In the genomic region with DNA sequence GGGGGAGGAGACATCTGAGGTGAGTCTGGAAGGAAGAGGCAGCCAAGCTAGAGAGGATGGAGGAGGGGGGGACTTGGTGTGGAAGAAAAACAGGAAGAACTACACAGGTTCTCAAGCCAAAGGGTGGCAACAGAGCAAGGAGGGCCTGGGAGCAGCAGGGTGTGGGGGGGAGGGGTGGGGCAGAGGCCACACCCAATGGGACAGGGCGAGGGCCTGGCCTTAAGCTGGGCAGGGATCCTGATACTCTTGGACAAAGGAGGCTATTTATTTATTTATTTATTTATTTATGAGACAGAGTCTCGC, we compare ENCODE assay signal across 18 cellular contexts.
DNase-seq lines count a peak whose midpoint lies in the region; ATAC-seq lines count a peak whose summit lies in the region.
"Had no signal": no experiment of that assay in that cellular context is flagged by ENCODE, and none has a peak within 500 bp of the region (broad histone marks: within the 10 kb centered on the region; RNA-seq: fewer than 3 reads in every experiment).

No MANE protein-coding gene starts in this region.

- no peaks in the 10 kb centered on the region for H3K9me3 ChIP-seq in T-helper 17 cell (ENCODE audit: control insufficient read depth, low read length, poor library complexity, severe bottlenecking)
- H3K9me3 ChIP-seq: A549, SJCRH30 had no signal

- no peak for ATAC-seq in T-helper 17 cell
- peak; percentile 27 for ATAC-seq in left colon
- ATAC-seq in stimulated activated effector memory CD8-positive, alpha-beta T cell treated with anti-CD3 and anti-CD28 coated beads, Interleukin-12 subunit alpha, Interleukin-12 subunit beta, amount 100 ng/mL, for 72 hours = no peak

- DNase-seq in H7 (peak; percentile 52), T-helper 17 cell (no peak), left colon (no peak), AG08395 (ENCODE audit: low spot score) (no peak), cerebellar cortex (ENCODE audit: low spot score) (no peak), GF-D8 (lab: John Stamatoyannopoulos, UW) (no peak)
- DNase-seq in stimulated activated effector memory CD8-positive, alpha-beta T cell treated with anti-CD3 and anti-CD28 coated beads, Interleukin-12 subunit alpha, Interleukin-12 subunit beta, amount 100 ng/mL, for 72 hours (ENCODE audit: low spot score in 2 of 2) = no peak
- DNase-seq: CD4-positive, CD25-positive, alpha-beta regulatory T cell; HCEC 1CT; Karpas-422; MV-4-11; NCI-H1105 treated with DMSO at 0.1 percent for 48 hours; NCI-H1694; NCI-H446; OCI-M1; SJCRH30 had no signal

- no peaks in the 10 kb centered on the region for H3K9me3 Mint-ChIP-seq in stimulated activated effector memory CD8-positive, alpha-beta T cell treated with anti-CD3 and anti-CD28 coated beads, Interleukin-12 subunit alpha, Interleukin-12 subunit beta, amount 100 ng/mL, for 72 hours
- H3K9me3 Mint-ChIP-seq: CD4-positive, CD25-positive, alpha-beta regulatory T cell; IgD-negative memory B cell had no signal

- H3K4me3 Mint-ChIP-seq in T-helper 17 cell = peak overlapping the region; percentile 43
- H3K4me3 Mint-ChIP-seq in stimulated activated effector memory CD8-positive, alpha-beta T cell treated with anti-CD3 and anti-CD28 coated beads, Interleukin-12 subunit alpha, Interleukin-12 subunit beta, amount 100 ng/mL, for 72 hours = no peak overlapping the region
- H3K4me3 Mint-ChIP-seq: CD4-positive, CD25-positive, alpha-beta regulatory T cell; IgD-negative memory B cell had no signal

- no peaks in the 10 kb centered on the region for H3K27me3 ChIP-seq in H7 (ENCODE audit: control insufficient read depth, insufficient read depth, low read length)
- H3K27me3 ChIP-seq: SJCRH30 had no signal

- intact Hi-C loops in left colon (cut with DNase I, micrococcal nuclease) = no loop called here

- peaks cover 4% of the 10 kb centered on the region for H3K36me3 Mint-ChIP-seq in T-helper 17 cell (ENCODE audit: low read depth)
- no peaks in the 10 kb centered on the region for H3K36me3 Mint-ChIP-seq in stimulated activated effector memory CD8-positive, alpha-beta T cell treated with anti-CD3 and anti-CD28 coated beads, Interleukin-12 subunit alpha, Interleukin-12 subunit beta, amount 100 ng/mL, for 72 hours

- H3K36me3 ChIP-seq in H7 (replicated peaks; ENCODE audit: control insufficient read depth, insufficient read depth, low read length) = no peaks in the 10 kb centered on the region
- H3K36me3 ChIP-seq: SJCRH30 had no signal

- H3K4me1 Mint-ChIP-seq in T-helper 17 cell = peaks cover 12% of the 10 kb centered on the region
- peaks cover 9% of the 10 kb centered on the region for H3K4me1 Mint-ChIP-seq in stimulated activated effector memory CD8-positive, alpha-beta T cell treated with anti-CD3 and anti-CD28 coated beads, Interleukin-12 subunit alpha, Interleukin-12 subunit beta, amount 100 ng/mL, for 72 hours
- H3K4me1 Mint-ChIP-seq: IgD-negative memory B cell had no signal

- no peak overlapping the region for H3K4me3 ChIP-seq in H7 (ENCODE audit: insufficient read depth, low read depth, low read length)
- H3K4me3 ChIP-seq: A549, SJCRH30 had no signal

- H3K27ac Mint-ChIP-seq in T-helper 17 cell = no peak overlapping the region
- H3K27ac Mint-ChIP-seq in stimulated activated effector memory CD8-positive, alpha-beta T cell treated with anti-CD3 and anti-CD28 coated beads, Interleukin-12 subunit alpha, Interleukin-12 subunit beta, amount 100 ng/mL, for 72 hours = peak overlapping the region; percentile 87

- H3K27me3 Mint-ChIP-seq in T-helper 17 cell = no peaks in the 10 kb centered on the region
- H3K27me3 Mint-ChIP-seq: CD4-positive, CD25-positive, alpha-beta regulatory T cell; IgD-negative memory B cell had no signal
